13 cellular contexts compared by ENCODE assay signal in the genomic region with DNA sequence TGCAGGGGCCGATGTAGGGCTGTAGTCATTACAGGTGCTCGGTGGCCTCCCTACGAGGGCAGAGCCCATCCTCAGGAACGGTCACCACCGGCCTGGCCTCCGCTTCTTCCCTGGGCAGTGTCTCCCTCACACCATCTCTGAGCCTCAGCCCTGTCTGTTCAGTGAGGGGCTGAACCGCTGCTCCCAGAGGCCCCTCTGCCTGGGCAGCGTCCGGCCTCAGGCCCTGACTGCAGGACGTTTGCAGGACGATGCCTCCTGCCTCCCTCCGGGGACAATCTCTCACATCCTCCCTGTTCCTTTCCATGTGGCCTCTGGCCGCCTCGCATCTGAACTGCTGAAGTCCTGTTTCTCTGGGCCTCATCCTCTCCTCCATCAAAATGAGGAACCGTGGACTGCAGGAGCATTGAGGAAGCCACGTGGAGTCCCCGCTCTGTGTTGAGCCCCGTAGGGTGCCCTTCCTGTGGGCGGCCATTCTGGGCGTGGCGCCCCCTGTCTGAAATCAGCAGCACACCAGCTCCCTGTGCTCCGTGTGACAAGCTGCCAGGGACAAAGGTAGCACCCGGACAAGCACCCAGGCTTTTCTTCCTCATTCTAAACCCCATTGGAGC.
DNase-seq lines count a peak whose midpoint lies in the region; ATAC-seq and TF ChIP-seq lines count a peak whose summit lies in the region.
"Had no signal": no experiment of that assay in that cellular context is flagged by ENCODE, and none has a peak within 500 bp of the region (broad histone marks: within the 10 kb centered on the region; RNA-seq: fewer than 3 reads in every experiment).

No MANE protein-coding gene starts in this region.

- H3K36me3 Mint-ChIP-seq in natural killer cell treated with Interleukin-12 subunit alpha and Interleukin-12 subunit beta and Interleukin-15 and Interleukin-18, amount 100 ng/mL, for 72 hours: no peaks in the 10 kb centered on the region
- no peaks in the 10 kb centered on the region for H3K36me3 Mint-ChIP-seq in natural killer cell
- no peaks in the 10 kb centered on the region for H3K36me3 Mint-ChIP-seq in activated naive CD4-positive, alpha-beta T cell treated with anti-CD3 and anti-CD28 coated beads, Interleukin-2, amount 10 ng/mL, durations not matched to agents 7 days and 5 days

- TF ChIP-seq CTCF in natural killer cell (IDR thresholded peaks at IDR 0.05): no peak

- H3K27me3 Mint-ChIP-seq in natural killer cell treated with Interleukin-12 subunit alpha and Interleukin-12 subunit beta and Interleukin-15 and Interleukin-18, amount 100 ng/mL, for 72 hours: peaks cover 0 to 5% of the 10 kb centered on the region in 2 donors
- H3K27me3 Mint-ChIP-seq in natural killer cell (ENCODE audit: low read depth in 2 of 2): peaks cover 0 to 3% of the 10 kb centered on the region in 2 donors
- peaks cover 2% of the 10 kb centered on the region for H3K27me3 Mint-ChIP-seq in activated naive CD4-positive, alpha-beta T cell treated with anti-CD3 and anti-CD28 coated beads, Interleukin-2, amount 10 ng/mL, durations not matched to agents 7 days and 5 days

- H3K4me1 Mint-ChIP-seq in natural killer cell treated with Interleukin-12 subunit alpha and Interleukin-12 subunit beta and Interleukin-15 and Interleukin-18, amount 100 ng/mL, for 72 hours (ENCODE audit: low read depth in 2 of 2): no peaks in the 10 kb centered on the region
- H3K4me1 Mint-ChIP-seq in natural killer cell: no peaks in the 10 kb centered on the region
- no peaks in the 10 kb centered on the region for H3K4me1 Mint-ChIP-seq in activated naive CD4-positive, alpha-beta T cell treated with anti-CD3 and anti-CD28 coated beads, Interleukin-2, amount 10 ng/mL, durations not matched to agents 7 days and 5 days

- peak; percentile 60 for DNase-seq in natural killer cell treated with Interleukin-12 subunit alpha and Interleukin-12 subunit beta and Interleukin-15 and Interleukin-18, amount 100 ng/mL, for 72 hours (ENCODE audit: low spot score)
- no peak for DNase-seq in natural killer cell
- DNase-seq in RPMI8226: peak; percentile 65
- DNase-seq in islet precursor cell: peak; percentile 47
- DNase-seq in KG1 (lab: John Stamatoyannopoulos, UW): no peak
- DNase-seq in NCI-H524 (lab: John Stamatoyannopoulos, UW): no peak
- no peak for DNase-seq in activated naive CD4-positive, alpha-beta T cell treated with anti-CD3 and anti-CD28 coated beads, Interleukin-2, amount 10 ng/mL, durations not matched to agents 7 days and 5 days
- DNase-seq: foreskin keratinocyte; mucosa of descending colon; NCI-H82; SIG-M5; stimulated activated naive CD4-positive, alpha-beta T cell had no signal

- peak in 1 of 2 donors; percentile 13 for ATAC-seq in natural killer cell treated with Interleukin-12 subunit alpha and Interleukin-12 subunit beta and Interleukin-15 and Interleukin-18, amount 100 ng/mL, for 72 hours
- no peak for ATAC-seq in natural killer cell
- no peak for ATAC-seq in GM18520 (IDR thresholded peaks at IDR 0.05; ENCODE audit: unreplicated experiment)
- ATAC-seq: foreskin keratinocyte, mucosa of descending colon had no signal

- no peak overlapping the region for H3K4me3 Mint-ChIP-seq in natural killer cell treated with Interleukin-12 subunit alpha and Interleukin-12 subunit beta and Interleukin-15 and Interleukin-18, amount 100 ng/mL, for 72 hours
- no peak overlapping the region for H3K4me3 Mint-ChIP-seq in natural killer cell
- no peak overlapping the region for H3K4me3 Mint-ChIP-seq in activated naive CD4-positive, alpha-beta T cell treated with anti-CD3 and anti-CD28 coated beads, Interleukin-2, amount 10 ng/mL, durations not matched to agents 7 days and 5 days

- intact Hi-C loops in natural killer cell (cut with micrococcal nuclease): no loop called here

- no peak overlapping the region for H3K27ac Mint-ChIP-seq in natural killer cell treated with Interleukin-12 subunit alpha and Interleukin-12 subunit beta and Interleukin-15 and Interleukin-18, amount 100 ng/mL, for 72 hours
- H3K27ac Mint-ChIP-seq in natural killer cell: no peak overlapping the region
- no peak overlapping the region for H3K27ac Mint-ChIP-seq in activated naive CD4-positive, alpha-beta T cell treated with anti-CD3 and anti-CD28 coated beads, Interleukin-2, amount 10 ng/mL, durations not matched to agents 7 days and 5 days

- no peaks in the 10 kb centered on the region for H3K9me3 Mint-ChIP-seq in natural killer cell treated with Interleukin-12 subunit alpha and Interleukin-12 subunit beta and Interleukin-15 and Interleukin-18, amount 100 ng/mL, for 72 hours
- H3K9me3 Mint-ChIP-seq in natural killer cell: no peaks in the 10 kb centered on the region
- H3K9me3 Mint-ChIP-seq in activated naive CD4-positive, alpha-beta T cell treated with anti-CD3 and anti-CD28 coated beads, Interleukin-2, amount 10 ng/mL, durations not matched to agents 7 days and 5 days: no peaks in the 10 kb centered on the region

- CTCF ChIA-PET in activated naive CD4-positive, alpha-beta T cell treated with anti-CD3 and anti-CD28 coated beads, Interleukin-2, amount 10 ng/mL, durations not matched to agents 7 days and 5 days (lab: Charles Lee): no interaction called here

Comparison
In these comparisons a context has a peak if more than half of its experiments do, and no peak if none do; other contexts are left out.
1. DNase-seq: peak in natural killer cell treated with Interleukin-12 subunit alpha and Interleukin-12 subunit beta and Interleukin-15 and Interleukin-18, amount 100 ng/mL, for 72 hours (single experiment), RPMI8226 (single experiment) and islet precursor cell (single experiment); none in natural killer cell (single experiment), KG1 (single experiment), NCI-H524 (0 of 2) and activated naive CD4-positive, alpha-beta T cell treated with anti-CD3 and anti-CD28 coated beads, Interleukin-2, amount 10 ng/mL, durations not matched to agents 7 days and 5 days (single experiment).